Comparison of ENCODE assay signal across 14 cellular contexts in genomic region chr2:232700154-232700553, GRCh38. TPM values are rescaled to one million over a fixed set of nuclear protein-coding genes. Genes with fewer than 3 reads are reported as not detected.
DNase-seq lines count a peak whose midpoint lies in the region; ATAC-seq, FAIRE-seq and TF ChIP-seq lines count a peak whose summit lies in the region.
"Had no signal": no experiment of that assay in that cellular context is flagged by ENCODE, and none has a peak within 500 bp of the region (broad histone marks: within the 10 kb centered on the region; RNA-seq: fewer than 3 reads in every experiment).

No MANE protein-coding gene starts in this region.

- TF ChIP-seq EP300 in tibial nerve (IDR thresholded peaks at IDR 0.05), result no peak

- WGBS in endodermal cell (ENCODE audit: insufficient coverage in 1 of 2, insufficient read length in 1 of 2), 2 experiments, result 100% methylated on average over 1 of the region's 1 CpG; no CpG with 5 or more reads in 1 of the 2 experiments
- 87 to 100% methylated on average over 1 of the region's 1 CpG for whole genome bisulfite sequencing in tibial nerve, 2 donors

- DNase-seq in activated T-cell treated with anti-CD3 and anti-CD28 coated beads, Interleukin-2, amount 50 U/mL, for 4 hours, result no peak
- no peak for DNase-seq in activated T-cell treated with anti-CD3 and anti-CD28 coated beads, Interleukin-2, amount 50 U/mL, for 48 hours
- DNase-seq in OCI-M1 (lab: John Stamatoyannopoulos, UW) (peak; percentile 21), endodermal cell (no peak), gastrocnemius medialis (no peak), urothelium cell line (ENCODE audit: low spot score) (no peak), tibial nerve (ENCODE audit: low spot score in 2 of 2) (no peak)
- no peak for DNase-seq in activated CD4-positive, alpha-beta memory T cell treated with anti-CD3 and anti-CD28 coated beads for 36 hours
- DNase-seq: NCI-H1417 treated with DMSO at 0.1 percent for 48 hours; posterior cingulate gyrus; RPMI8226; stimulated activated CD4-positive, alpha-beta T cell treated with anti-CD3 and anti-CD28 coated beads, Interleukin-2, amount 100 ng/mL, for 24 hours; T1000 had no signal

- in situ Hi-C loops in gastrocnemius medialis (cut with MboI; ENCODE audit: low sequenced_read_pairs in 4 of 4), result loop anchor here in 1 of 4 donors (10.0 kb wide), 1 partner anchor 555 kb away; the partner anchor contains the start of gene ATG16L1

- no peaks in the 10 kb centered on the region for H3K27me3 Mint-ChIP-seq in activated T-cell treated with anti-CD3 and anti-CD28 coated beads, Interleukin-2, amount 50 U/mL, for 4 hours (ENCODE audit: low read depth)
- H3K27me3 Mint-ChIP-seq in endodermal cell (ENCODE audit: insufficient read depth), result no peaks in the 10 kb centered on the region
- H3K27me3 Mint-ChIP-seq in activated CD4-positive, alpha-beta memory T cell treated with anti-CD3 and anti-CD28 coated beads for 36 hours, result no peaks in the 10 kb centered on the region

- peaks cover 3% of the 10 kb centered on the region for H3K9me3 Mint-ChIP-seq in activated T-cell treated with anti-CD3 and anti-CD28 coated beads, Interleukin-2, amount 50 U/mL, for 4 hours
- peaks cover 4% of the 10 kb centered on the region for H3K9me3 Mint-ChIP-seq in endodermal cell
- peaks cover 2% of the 10 kb centered on the region for H3K9me3 Mint-ChIP-seq in activated CD4-positive, alpha-beta memory T cell treated with anti-CD3 and anti-CD28 coated beads for 36 hours

- H3K36me3 Mint-ChIP-seq in activated T-cell treated with anti-CD3 and anti-CD28 coated beads, Interleukin-2, amount 50 U/mL, for 4 hours (ENCODE audit: insufficient read depth), result peaks cover 32% of the 10 kb centered on the region
- H3K36me3 Mint-ChIP-seq in endodermal cell (ENCODE audit: low read depth), result peaks cover 28% of the 10 kb centered on the region
- H3K36me3 Mint-ChIP-seq in activated CD4-positive, alpha-beta memory T cell treated with anti-CD3 and anti-CD28 coated beads for 36 hours, result peaks cover 27% of the 10 kb centered on the region

- H3K9me3 ChIP-seq in endodermal cell (ENCODE audit: control insufficient read depth, low read length) (no peaks in the 10 kb centered on the region), gastrocnemius medialis (no peaks in the 10 kb centered on the region), tibial nerve (no peaks in the 10 kb centered on the region)

- H3K4me1 ChIP-seq in endodermal cell (ENCODE audit: control insufficient read depth, insufficient read depth, low read length) (no peaks in the 10 kb centered on the region), gastrocnemius medialis (peaks cover 41 to 48% of the 10 kb centered on the region in 2 donors), tibial nerve (peaks cover 0 to 55% (median 25%) of the 10 kb centered on the region in 4 donors)

- ATAC-seq in activated T-cell treated with anti-CD3 and anti-CD28 coated beads, Interleukin-2, amount 50 U/mL, for 4 hours, result no peak
- ATAC-seq in gastrocnemius medialis, result no peak

- no peak for FAIRE-seq in urothelium cell line (lab: Jason Lieb, UNC)

- no peak overlapping the region for H3K9ac ChIP-seq in endodermal cell (ENCODE audit: extremely low read depth, low read length, poor library complexity, severe bottlenecking)

- H3K27me3 ChIP-seq in endodermal cell (ENCODE audit: control insufficient read depth, insufficient read depth, low read length, poor library complexity, severe bottlenecking), result no peaks in the 10 kb centered on the region
- H3K27me3 ChIP-seq in gastrocnemius medialis, result no peaks in the 10 kb centered on the region
- H3K27me3 ChIP-seq in tibial nerve, result no peaks in the 10 kb centered on the region

- H3K27ac ChIP-seq in endodermal cell (ENCODE audit: low read depth, low read length) (no peak overlapping the region), gastrocnemius medialis (peak overlapping the region in 3 of 4 donors; percentile 98 to 100 (median 99)), tibial nerve (no peak overlapping the region)
- H3K27ac ChIP-seq: coronary artery had no signal

- peaks cover 47% of the 10 kb centered on the region for H3K4me1 Mint-ChIP-seq in activated T-cell treated with anti-CD3 and anti-CD28 coated beads, Interleukin-2, amount 50 U/mL, for 4 hours (ENCODE audit: low read depth)
- H3K4me1 Mint-ChIP-seq in endodermal cell, result peaks cover 23% of the 10 kb centered on the region
- H3K4me1 Mint-ChIP-seq in activated CD4-positive, alpha-beta memory T cell treated with anti-CD3 and anti-CD28 coated beads for 36 hours (ENCODE audit: low read depth), result peaks cover 46% of the 10 kb centered on the region

- H3K4me3 ChIP-seq in endodermal cell (ENCODE audit: low read length) (peak overlapping the region; percentile 92), gastrocnemius medialis (peak overlapping the region in 1 of 4 donors; percentile 0), tibial nerve (no peak overlapping the region)
- H3K4me3 ChIP-seq: coronary artery had no signal

- CTCF ChIA-PET in activated CD4-positive, alpha-beta memory T cell treated with anti-CD3 and anti-CD28 coated beads for 36 hours (lab: Charles Lee), result no interaction called here

- POLR2A ChIA-PET in activated CD4-positive, alpha-beta memory T cell treated with anti-CD3 and anti-CD28 coated beads for 36 hours (lab: Charles Lee), result no interaction called here

- H3K4me3 Mint-ChIP-seq in activated T-cell treated with anti-CD3 and anti-CD28 coated beads, Interleukin-2, amount 50 U/mL, for 4 hours, result peak overlapping the region; percentile 43
- H3K4me3 Mint-ChIP-seq in endodermal cell, result no peak overlapping the region
- H3K4me3 Mint-ChIP-seq in activated CD4-positive, alpha-beta memory T cell treated with anti-CD3 and anti-CD28 coated beads for 36 hours, result no peak overlapping the region

- H3K27ac Mint-ChIP-seq in endodermal cell, result peak overlapping the region; percentile 44
- no peak overlapping the region for H3K27ac Mint-ChIP-seq in activated CD4-positive, alpha-beta memory T cell treated with anti-CD3 and anti-CD28 coated beads for 36 hours

- intact Hi-C loops in gastrocnemius medialis (cut with DNase I; ENCODE audit: low total_unique reads), result no loop called here
- intact Hi-C loops in activated CD4-positive, alpha-beta memory T cell treated with anti-CD3 and anti-CD28 coated beads for 36 hours (cut with micrococcal nuclease), result no loop called here

- no peak for TF ChIP-seq CTCF in endodermal cell (conservative IDR thresholded peaks at IDR 0.05)
- TF ChIP-seq CTCF in gastrocnemius medialis (IDR thresholded peaks at IDR 0.05 in 4 of 5, conservative IDR thresholded peaks at IDR 0.05 in 1 of 5), result no peak
- no peak for TF ChIP-seq CTCF in tibial nerve (IDR thresholded peaks at IDR 0.05)

- H3K36me3 ChIP-seq in endodermal cell (ENCODE audit: control insufficient read depth, insufficient read depth, low read length) (peaks cover 26% of the 10 kb centered on the region), gastrocnemius medialis (peaks cover 0 to 4% of the 10 kb centered on the region in 2 donors), tibial nerve (peaks cover 0 to 24% (median 0%) of the 10 kb centered on the region in 3 donors)

- TF ChIP-seq POLR2A in gastrocnemius medialis (IDR thresholded peaks at IDR 0.05) (no peak), tibial nerve (IDR thresholded peaks at IDR 0.05) (no peak)

RNA-seq across cellular contexts. Expression of gene GIGYF2, which starts 3.0 kb away (rescaled TPM):
- 10 to 100 TPM; 44.1 to 53.7 (median 47.4) TPM for total RNA-seq in activated T-cell treated with anti-CD3 and anti-CD28 coated beads, Interleukin-2, amount 50 U/mL, for 4 hours
- total RNA-seq in endodermal cell (10 to 100 TPM; 62.5 to 72.3 TPM), gastrocnemius medialis (10 to 100 TPM; 55.7 to 87.8 (median 66.1) TPM), tibial nerve (100 to 1,000 TPM in 2 of 4 donors, 10 to 100 TPM in 2; 66.0 to 106 (median 86.4) TPM)
- 49.6 TPM for polyA plus RNA-seq in endodermal cell (2013, experiment 1 of 2)
- 46.1 TPM for polyA plus RNA-seq in endodermal cell (2013, experiment 2 of 2)
- total RNA-seq in activated CD4-positive, alpha-beta memory T cell treated with anti-CD3 and anti-CD28 coated beads for 36 hours, result 10 to 100 TPM; 50.0 to 51.4 TPM

Comparison
In these comparisons a context has a peak if more than half of its experiments do, and no peak if none do; other contexts are left out.
1. H3K27ac ChIP-seq: peak in gastrocnemius medialis (3 of 4); none in endodermal cell (single experiment) and tibial nerve (0 of 4).